8 cellular contexts compared by ENCODE assay signal in the genomic region with DNA sequence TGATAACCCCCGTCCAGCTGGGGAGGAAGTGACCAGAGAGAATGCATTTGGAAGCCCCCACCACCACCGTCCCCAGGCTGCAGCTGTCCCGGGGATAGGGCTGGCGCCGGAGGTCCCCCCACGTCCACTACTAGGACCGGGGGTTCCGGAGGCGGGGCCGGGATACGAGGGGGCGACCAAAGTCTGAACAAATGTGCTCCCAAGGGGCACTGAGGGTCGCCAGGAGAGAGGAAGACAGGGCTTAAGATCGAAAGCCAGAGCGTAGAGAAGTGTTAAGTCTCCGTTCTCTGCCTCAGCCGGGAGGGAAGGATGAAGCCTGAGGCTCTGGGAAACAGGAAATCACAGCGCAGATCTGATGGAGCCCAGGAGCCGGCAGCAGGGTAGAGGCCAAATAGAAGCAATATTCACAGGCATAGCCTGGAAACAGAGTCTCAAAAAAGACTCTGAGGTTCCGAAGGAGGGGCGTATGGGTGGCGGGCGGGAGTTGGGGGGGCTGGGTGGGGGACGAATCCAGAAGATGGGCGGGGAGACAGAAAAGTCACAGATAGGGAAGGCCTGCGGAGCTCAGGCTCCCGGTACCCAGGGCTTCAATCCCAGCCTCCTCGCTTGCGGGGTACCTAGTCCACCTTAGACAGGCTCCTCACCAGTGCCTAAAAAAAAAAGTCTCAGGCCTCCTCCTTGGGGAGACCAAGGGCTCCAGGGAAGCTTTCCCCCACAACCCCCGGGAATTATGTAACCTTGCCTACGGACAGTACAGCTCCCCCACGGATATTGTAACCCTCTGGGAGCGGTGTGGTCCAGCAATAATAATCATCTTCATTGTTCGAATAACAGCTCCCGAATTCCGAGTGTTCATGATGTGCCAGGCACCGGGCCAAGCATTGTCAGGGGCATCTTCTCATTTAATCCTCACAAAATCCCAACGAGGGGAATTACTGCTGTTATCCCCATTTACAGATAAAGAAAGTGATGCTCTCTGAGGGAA. TPM values are rescaled to one million over a fixed set of nuclear protein-coding genes. Genes with fewer than 3 reads are reported as not detected.
DNase-seq lines count a peak whose midpoint lies in the region; ATAC-seq, FAIRE-seq and TF ChIP-seq lines count a peak whose summit lies in the region.

No MANE protein-coding gene starts in this region.

- DNase-seq in AG04450 (ENCODE audit: low read depth, low spot score) (no peak), GM12891 (ENCODE audit: insufficient read length, low spot score) (no peak), SK-N-MC (ENCODE audit: low read depth, low spot score) (peak; percentile 66), endothelial cell of umbilical vein (ENCODE audit: low read depth, low spot score) (peak; percentile 63), urothelium cell line (ENCODE audit: low spot score) (peak; percentile 35), NCI-H1694 treated with DMSO at 0.1 percent for 48 hours (lab: John Stamatoyannopoulos, UW) (no peak)

- intact Hi-C loops in endothelial cell of umbilical vein (cut with micrococcal nuclease) = loop anchor here (1.0 kb wide), 2 partner anchors 12 to 24 kb away; no protein-coding TSS in a partner anchor

- H3K79me2 ChIP-seq in endothelial cell of umbilical vein (ENCODE audit: control insufficient read depth, insufficient read depth, low read length) = peaks cover 34% of the 10 kb centered on the region

- H3K9me3 ChIP-seq in AG04450 (ENCODE audit: control insufficient read depth, insufficient read depth, low read length) = peaks cover 7% of the 10 kb centered on the region; the same call in 1 of the 2 replicates
- H3K9me3 ChIP-seq in SK-N-MC (ENCODE audit: low read depth, low read length) = no peaks in the 10 kb centered on the region
- no peaks in the 10 kb centered on the region for H3K9me3 ChIP-seq in endothelial cell of umbilical vein (replicated peaks; ENCODE audit: control insufficient read depth, insufficient read depth, low read length)
- no peaks in the 10 kb centered on the region for H3K9me3 ChIP-seq in mononuclear cell (ENCODE audit: low read depth, low read length)

- H3K9me1 ChIP-seq in endothelial cell of umbilical vein (replicated peaks; ENCODE audit: control insufficient read depth, extremely low read depth, insufficient read depth, low read length) = no peaks in the 10 kb centered on the region

- ATAC-seq in GM19395 (IDR thresholded peaks at IDR 0.05; ENCODE audit: unreplicated experiment) = no peak

- FAIRE-seq in GM12891 (lab: Jason Lieb, UNC) (no peak), endothelial cell of umbilical vein (lab: Jason Lieb, UNC) (peak; percentile 89), urothelium cell line (lab: Jason Lieb, UNC) (peak; percentile 82)

- TSS peak; percentile 16 for BruUV-seq in endothelial cell of umbilical vein (replicated peaks; lab: Mats Ljungman, UMichigan)

- H3K27ac ChIP-seq in AG04450 (ENCODE audit: low read depth, low read length) (peak overlapping the region; percentile 75), SK-N-MC (peak overlapping the region; percentile 95), endothelial cell of umbilical vein (ENCODE audit: insufficient read depth, low read depth, low read length) (peak overlapping the region; percentile 79)

- peak overlapping the region; percentile 66 for H3K4me2 ChIP-seq in endothelial cell of umbilical vein (ENCODE audit: insufficient read depth, low read length)

- peak overlapping the region; percentile 60 for H2AFZ ChIP-seq in endothelial cell of umbilical vein (ENCODE audit: low read depth, low read length)

- peak overlapping the region; percentile 63 for H3K4me3 ChIP-seq in AG04450 (ENCODE audit: low read depth, low read length)
- peak overlapping the region; percentile 98 for H3K4me3 ChIP-seq in SK-N-MC
- peak overlapping the region; percentile 5 to 94 (median 57) for H3K4me3 ChIP-seq in endothelial cell of umbilical vein (replicated peaks in 1 of 3; ENCODE audit: insufficient read depth in 1 of 3, low read depth in 1 of 3, low read length in 3 of 3)
- H3K4me3 ChIP-seq in mononuclear cell (ENCODE audit: low read length) = peak overlapping the region; percentile 34

- no peaks in the 10 kb centered on the region for H3K27me3 ChIP-seq in AG04450 (ENCODE audit: control insufficient read depth, insufficient read depth, low read length)
- H3K27me3 ChIP-seq in endothelial cell of umbilical vein (ENCODE audit: control insufficient read depth in 2 of 2, insufficient read depth in 2 of 2, low read length in 2 of 2) = no peaks in the 10 kb centered on the region
- no peaks in the 10 kb centered on the region for H3K27me3 ChIP-seq in mononuclear cell (ENCODE audit: insufficient read depth, low read length)

- H3K9ac ChIP-seq in SK-N-MC (ENCODE audit: insufficient read length) (peak overlapping the region; percentile 76), endothelial cell of umbilical vein (replicated peaks; ENCODE audit: extremely low read depth, insufficient read depth, low read length) (peak overlapping the region; percentile 12)

- TF ChIP-seq POLR2A in GM12891 (IDR thresholded peaks at IDR 0.05; ENCODE audit: low read depth, low read length) (no peak), endothelial cell of umbilical vein (IDR thresholded peaks at IDR 0.05; ENCODE audit: low read depth, low read length) (peak; percentile 62)

- POLR2A ChIA-PET in AG04450 (lab: Yijun Ruan, JAX) (interaction anchor here (0.9 to 1.7 kb wide), 3 partner anchors 10 to 141 kb away, joined by 4 to 5 read pairs (median 4); no protein-coding TSS in a partner anchor), endothelial cell of umbilical vein (lab: Charles Lee) (interaction anchor here (0.5 to 1.4 kb wide), 4 partner anchors 24 to 1610 kb away, joined by 3 to 6 read pairs (median 4); partner anchors contain the start of gene PRR19)

- H3K36me3 ChIP-seq in SK-N-MC (ENCODE audit: insufficient read depth, low read length) = no peaks in the 10 kb centered on the region
- no peaks in the 10 kb centered on the region for H3K36me3 ChIP-seq in endothelial cell of umbilical vein (ENCODE audit: control insufficient read depth in 2 of 2, extremely low read depth in 1 of 2, insufficient read depth in 2 of 2, low read length in 2 of 2)

- dilution Hi-C loops in endothelial cell of umbilical vein (cut with MboI; ENCODE audit: extremely low pct_ligation_motif_present, low sequenced_read_pairs) = no loop called here

- H3K4me1 ChIP-seq in endothelial cell of umbilical vein (ENCODE audit: control insufficient read depth, extremely low read depth, insufficient read depth, low read length) (peaks cover 21% of the 10 kb centered on the region), mononuclear cell (ENCODE audit: insufficient read depth, low read length) (peaks cover 31% of the 10 kb centered on the region)

- CTCF ChIA-PET in AG04450 (lab: Charles Lee) = interaction anchor here (0.5 to 2.0 kb wide), 2 partner anchors 24 to 146 kb away, joined by 3 to 7 read pairs; no protein-coding TSS in a partner anchor
- CTCF ChIA-PET in endothelial cell of umbilical vein (lab: Charles Lee) = interaction anchor here (1.2 to 2.2 kb wide), 7 partner anchors 10 to 35 kb away, joined by 3 to 22 read pairs (median 5); partner anchors contain the start of genes CIC and GSK3A

- no peaks in the 10 kb centered on the region for H4K20me1 ChIP-seq in endothelial cell of umbilical vein (replicated peaks; ENCODE audit: control insufficient read depth, extremely low read depth, insufficient read depth, low read length)

- TF ChIP-seq CTCF in AG04450 (IDR thresholded peaks at IDR 0.05; ENCODE audit: low read depth, low read length) (no peak), endothelial cell of umbilical vein (IDR thresholded peaks at IDR 0.05; ENCODE audit: extremely low read depth in 1 of 2, insufficient read depth in 1 of 2, low read depth in 1 of 2, low read length in 2 of 2) (no peak)

RNA-seq across cellular contexts. Expression of gene ERF, which starts 1.1 kb away (rescaled TPM):
- polyA plus RNA-seq in AG04450 (2011; rRNA removed) (29.4 and 31.1 TPM in 2 replicates), endothelial cell of umbilical vein (102 and 125 TPM in 2 replicates)
- polyA minus RNA-seq in AG04450 (2011; rRNA and poly(A)+ RNA removed) = 45.7 and 49.3 TPM in 2 replicates
- polyA plus RNA-seq in GM12891 (2012; ENCODE audit: low read depth, missing spikeins) = 18.2 TPM
- total RNA-seq in endothelial cell of umbilical vein (117 and 130 TPM in 2 replicates), mononuclear cell (35.2 TPM)
- 43.3 and 54.3 TPM in 2 replicates for polyA plus RNA-seq in endothelial cell of umbilical vein (2011; cell fraction: cytosol; rRNA removed)
- polyA plus RNA-seq in endothelial cell of umbilical vein (2011; cell fraction: nucleus; rRNA removed) = 130 and 152 TPM in 2 replicates
- 40.7 and 61.9 TPM in 2 replicates for polyA plus RNA-seq in endothelial cell of umbilical vein (2012)
- 76.4 and 95.4 TPM in 2 replicates for polyA minus RNA-seq in endothelial cell of umbilical vein
- polyA minus RNA-seq in endothelial cell of umbilical vein (2011; cell fraction: cytosol; rRNA and poly(A)+ RNA removed) = 26.5 TPM
- 38.5 and 45.5 TPM in 2 replicates for polyA minus RNA-seq in endothelial cell of umbilical vein (2011; cell fraction: nucleus; rRNA and poly(A)+ RNA removed)

RNA-seq across cellular contexts. Expression of gene CIC, which starts 13.0 kb away (rescaled TPM):
- polyA plus RNA-seq in AG04450 (2011; rRNA removed) (2.9 and 4.2 TPM in 2 replicates), endothelial cell of umbilical vein (18.4 and 23.5 TPM in 2 replicates)
- 5.1 and 6.2 TPM in 2 replicates for polyA minus RNA-seq in AG04450 (2011; rRNA and poly(A)+ RNA removed)
- polyA plus RNA-seq in GM12891 (2012; ENCODE audit: low read depth, missing spikeins) = 18.5 TPM
- total RNA-seq in endothelial cell of umbilical vein (86.0 and 86.3 TPM in 2 replicates), mononuclear cell (36.0 TPM)
- 15.8 and 26.9 TPM in 2 replicates for polyA plus RNA-seq in endothelial cell of umbilical vein (2011; cell fraction: cytosol; rRNA removed)
- polyA plus RNA-seq in endothelial cell of umbilical vein (2011; cell fraction: nucleus; rRNA removed) = 59.1 and 69.4 TPM in 2 replicates
- polyA plus RNA-seq in endothelial cell of umbilical vein (2012) = 28.9 and 43.8 TPM in 2 replicates
- polyA minus RNA-seq in endothelial cell of umbilical vein = 9.1 and 9.7 TPM in 2 replicates
- 11.2 TPM for polyA minus RNA-seq in endothelial cell of umbilical vein (2011; cell fraction: cytosol; rRNA and poly(A)+ RNA removed)
- 15.3 and 26.1 TPM in 2 replicates for polyA minus RNA-seq in endothelial cell of umbilical vein (2011; cell fraction: nucleus; rRNA and poly(A)+ RNA removed)

RNA-seq across cellular contexts. Expression of gene GSK3A, which starts 13.7 kb away (rescaled TPM):
- polyA plus RNA-seq in AG04450 (2011; rRNA removed) (20.1 and 27.3 TPM in 2 replicates), endothelial cell of umbilical vein (73.7 and 74.7 TPM in 2 replicates)
- polyA minus RNA-seq in AG04450 (2011; rRNA and poly(A)+ RNA removed) = 20.9 and 28.6 TPM in 2 replicates
- 27.4 TPM for polyA plus RNA-seq in GM12891 (2012; ENCODE audit: low read depth, missing spikeins)
- total RNA-seq in endothelial cell of umbilical vein (48.3 and 49.5 TPM in 2 replicates), mononuclear cell (13.1 TPM)
- polyA plus RNA-seq in endothelial cell of umbilical vein (2011; cell fraction: cytosol; rRNA removed) = 43.0 and 46.7 TPM in 2 replicates
- polyA plus RNA-seq in endothelial cell of umbilical vein (2011; cell fraction: nucleus; rRNA removed) = 38.6 and 45.0 TPM in 2 replicates
- 51.1 and 56.5 TPM in 2 replicates for polyA plus RNA-seq in endothelial cell of umbilical vein (2012)
- 42.6 and 53.2 TPM in 2 replicates for polyA minus RNA-seq in endothelial cell of umbilical vein
- polyA minus RNA-seq in endothelial cell of umbilical vein (2011; cell fraction: cytosol; rRNA and poly(A)+ RNA removed) = 12.4 TPM
- polyA minus RNA-seq in endothelial cell of umbilical vein (2011; cell fraction: nucleus; rRNA and poly(A)+ RNA removed) = 10.8 and 11.8 TPM in 2 replicates

RNA-seq across cellular contexts. Expression of gene ZNF526, which starts 35.9 kb away (rescaled TPM):
- polyA plus RNA-seq in AG04450 (2011; rRNA removed) (4.6 and 5.4 TPM in 2 replicates), endothelial cell of umbilical vein (6.5 and 8.0 TPM in 2 replicates)
- 14.3 and 16.1 TPM in 2 replicates for polyA minus RNA-seq in AG04450 (2011; rRNA and poly(A)+ RNA removed)
- polyA plus RNA-seq in GM12891 (2012; ENCODE audit: low read depth, missing spikeins) = 3.3 TPM
- total RNA-seq in endothelial cell of umbilical vein (13.3 and 13.4 TPM in 2 replicates), mononuclear cell (5.2 TPM)
- 3.5 and 3.7 TPM in 2 replicates for polyA plus RNA-seq in endothelial cell of umbilical vein (2011; cell fraction: cytosol; rRNA removed)
- polyA plus RNA-seq in endothelial cell of umbilical vein (2011; cell fraction: nucleus; rRNA removed) = 4.0 and 4.5 TPM in 2 replicates
- 8.1 and 8.7 TPM in 2 replicates for polyA plus RNA-seq in endothelial cell of umbilical vein (2012)
- polyA minus RNA-seq in endothelial cell of umbilical vein = 10.5 and 13.9 TPM in 2 replicates
- 3.8 TPM for polyA minus RNA-seq in endothelial cell of umbilical vein (2011; cell fraction: cytosol; rRNA and poly(A)+ RNA removed)
- 6.1 and 6.9 TPM in 2 replicates for polyA minus RNA-seq in endothelial cell of umbilical vein (2011; cell fraction: nucleus; rRNA and poly(A)+ RNA removed)

RNA-seq across cellular contexts. Expression of gene DEDD2, which starts 38.6 kb away (rescaled TPM):
- polyA plus RNA-seq in AG04450 (2011; rRNA removed) = 11.8 and 13.8 TPM in 2 replicates
- polyA minus RNA-seq in AG04450 (2011; rRNA and poly(A)+ RNA removed) = 7.3 and 10.0 TPM in 2 replicates
- 14.7 TPM for polyA plus RNA-seq in GM12891 (2012; ENCODE audit: low read depth, missing spikeins)
- 19.3 and 19.5 TPM in 2 replicates for total RNA-seq in endothelial cell of umbilical vein
- 34.8 and 38.5 TPM in 2 replicates for polyA plus RNA-seq in endothelial cell of umbilical vein
- polyA plus RNA-seq in endothelial cell of umbilical vein (2011; cell fraction: cytosol; rRNA removed) = 18.5 and 24.2 TPM in 2 replicates
- 12.7 and 16.1 TPM in 2 replicates for polyA plus RNA-seq in endothelial cell of umbilical vein (2011; cell fraction: nucleus; rRNA removed)
- 14.2 and 19.6 TPM in 2 replicates for polyA plus RNA-seq in endothelial cell of umbilical vein (2012)
- 12.6 and 12.8 TPM in 2 replicates for polyA minus RNA-seq in endothelial cell of umbilical vein
- polyA minus RNA-seq in endothelial cell of umbilical vein (2011; cell fraction: cytosol; rRNA and poly(A)+ RNA removed) = 5.8 TPM
- polyA minus RNA-seq in endothelial cell of umbilical vein (2011; cell fraction: nucleus; rRNA and poly(A)+ RNA removed) = 3.5 and 6.1 TPM in 2 replicates
- 128 TPM for total RNA-seq in mononuclear cell

Comparison
In these comparisons a context has a peak if more than half of its experiments do, and no peak if none do; other contexts are left out.
1. DNase-seq: peak in SK-N-MC (single experiment), endothelial cell of umbilical vein (single experiment) and urothelium cell line (single experiment); none in AG04450 (single experiment), GM12891 (single experiment) and NCI-H1694 treated with DMSO at 0.1 percent for 48 hours (single experiment).
2. H3K4me3 ChIP-seq: peak in every context shown above with its lines; median percentile 98 in SK-N-MC; 63 in AG04450; 57 in endothelial cell of umbilical vein; 34 in mononuclear cell.
3. Peak in every context shown above with its lines, with median percentiles within 50 percentile points of each other: H3K27ac ChIP-seq.